1 cellular context compared by ENCODE assay signal in the genomic region with DNA sequence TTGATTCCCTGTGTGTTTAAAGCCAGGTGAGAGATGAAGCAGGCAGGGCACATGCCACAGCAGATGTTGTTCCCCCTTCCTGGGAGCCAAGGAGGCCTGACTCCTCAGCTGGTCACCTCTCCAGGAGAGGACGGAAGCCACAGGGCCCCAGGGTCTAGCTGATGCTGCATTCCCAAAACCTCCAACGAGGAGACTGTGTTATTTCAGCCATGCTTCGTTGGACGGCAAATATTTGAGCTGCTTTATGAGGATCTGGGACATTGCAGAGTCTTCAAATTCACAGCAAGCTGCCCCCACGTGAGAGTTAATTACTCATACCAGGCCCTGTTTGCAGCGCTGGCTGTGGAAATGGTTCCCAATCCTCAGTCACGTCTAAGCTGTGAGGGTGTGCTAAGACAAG.
TF ChIP-seq lines count a peak whose summit lies in the region.

No MANE protein-coding gene starts in this region.

TF ChIP-seq in IMR-90, 13 proteins besides CTCF, POLR2A, EP300 and RAD21:
- no peak for TF ChIP-seq SMC3 (IDR thresholded peaks at IDR 0.05; ENCODE audit: low read depth, low read length)
- no peak for TF ChIP-seq BHLHE40 (IDR thresholded peaks at IDR 0.05; ENCODE audit: low read depth, low read length)
